5 cellular contexts compared by ENCODE assay signal in genomic region chr17:18771056-18771455, GRCh38. TPM values are rescaled to one million over a fixed set of nuclear protein-coding genes. Genes with fewer than 3 reads are reported as not detected.
"Had no signal": no experiment of that assay in that cellular context is flagged by ENCODE, and none has a peak within 500 bp of the region (broad histone marks: within the 10 kb centered on the region; RNA-seq: fewer than 3 reads in every experiment).

No MANE protein-coding gene starts in this region.

RNA-seq across cellular contexts. Expression of gene FBXW10, which starts 27.2 kb away (rescaled TPM):
- total RNA-seq: activated CD8-positive, alpha-beta T cell treated with anti-CD3 and anti-CD28 coated beads for 36 hours; activated naive CD8-positive, alpha-beta T cell treated with anti-CD3 and anti-CD28 coated beads for 36 hours; body of pancreas; bronchial epithelial cell; LHCN-M2 had no signal
